In genomic region chr7:150686030-150686626, GRCh38 we compare ENCODE assay signal across 9 cellular contexts. TPM values are rescaled to one million over a fixed set of nuclear protein-coding genes. Genes with fewer than 3 reads are reported as not detected.
DNase-seq lines count a peak whose midpoint lies in the region; TF ChIP-seq lines count a peak whose summit lies in the region.
"Had no signal": no experiment of that assay in that cellular context is flagged by ENCODE, and none has a peak within 500 bp of the region (broad histone marks: within the 10 kb centered on the region; RNA-seq: fewer than 3 reads in every experiment).

No MANE protein-coding gene starts in this region.

- peak overlapping the region; percentile 98 for H3K27ac Mint-ChIP-seq in activated CD4-positive, alpha-beta T cell treated with anti-CD3 and anti-CD28 coated beads, Interleukin-2, amount 10 ng/mL, durations not matched to agents 7 days and 5 days
- H3K27ac Mint-ChIP-seq in glutamatergic neuron (ENCODE audit: unreplicated experiment), result no peak overlapping the region

- POLR2A ChIA-PET in activated CD4-positive, alpha-beta T cell treated with anti-CD3 and anti-CD28 coated beads, Interleukin-2, amount 10 ng/mL, durations not matched to agents 7 days and 5 days (lab: Charles Lee), result interaction anchor here (0.6 to 2.2 kb wide), 9 partner anchors 9 to 237 kb away, joined by 3 to 8 read pairs (median 3); partner anchors contain the start of genes GIMAP1, GIMAP6 and GIMAP8
- POLR2A ChIA-PET in RWPE1 (lab: Yijun Ruan, JAX; ENCODE audit: low non-redundant PET), result no interaction called here

- no peaks in the 10 kb centered on the region for H3K9me3 ChIP-seq in neutrophil

- peaks cover 46% of the 10 kb centered on the region for H3K9me3 Mint-ChIP-seq in activated CD4-positive, alpha-beta T cell treated with anti-CD3 and anti-CD28 coated beads, Interleukin-2, amount 10 ng/mL, durations not matched to agents 7 days and 5 days
- no peaks in the 10 kb centered on the region for H3K9me3 Mint-ChIP-seq in glutamatergic neuron (ENCODE audit: unreplicated experiment)

- peak overlapping the region; percentile 95 for H3K4me3 Mint-ChIP-seq in activated CD4-positive, alpha-beta T cell treated with anti-CD3 and anti-CD28 coated beads, Interleukin-2, amount 10 ng/mL, durations not matched to agents 7 days and 5 days
- no peak overlapping the region for H3K4me3 Mint-ChIP-seq in glutamatergic neuron (ENCODE audit: unreplicated experiment)

- TF ChIP-seq CTCF in coronary artery (IDR thresholded peaks at IDR 0.05), result no peak
- TF ChIP-seq CTCF in neutrophil (IDR thresholded peaks at IDR 0.05), result no peak
- TF ChIP-seq CTCF in glutamatergic neuron (IDR thresholded peaks at IDR 0.05; ENCODE audit: partially characterized antibody, unreplicated experiment), result no peak
- TF ChIP-seq CTCF in RWPE1 (conservative IDR thresholded peaks at IDR 0.05; ENCODE audit: low read depth), result no peak

- peak; percentile 35 for DNase-seq in activated CD4-positive, alpha-beta T cell treated with anti-CD3 and anti-CD28 coated beads, Interleukin-2, amount 10 ng/mL, durations not matched to agents 7 days and 5 days
- no peak for DNase-seq in activated CD4-positive, alpha-beta T cell treated with anti-CD3 and anti-CD28 coated beads for 48 hours
- no peak for DNase-seq in Jurkat, Clone E6-1 (ENCODE audit: low read depth, low spot score)
- DNase-seq in coronary artery (ENCODE audit: low spot score) (no peak), glutamatergic neuron (no peak), RWPE1 (ENCODE audit: low spot score) (no peak)
- no peak for DNase-seq in activated CD4-positive, CD25-positive, alpha-beta regulatory T cell treated with anti-CD3 and anti-CD28 coated beads, Interleukin-2, amount 50 U/mL, for 72 hours

- peaks cover 86% of the 10 kb centered on the region for H3K36me3 Mint-ChIP-seq in activated CD4-positive, alpha-beta T cell treated with anti-CD3 and anti-CD28 coated beads, Interleukin-2, amount 10 ng/mL, durations not matched to agents 7 days and 5 days (ENCODE audit: low read depth)
- no peaks in the 10 kb centered on the region for H3K36me3 Mint-ChIP-seq in glutamatergic neuron (ENCODE audit: unreplicated experiment)

- no peaks in the 10 kb centered on the region for H3K27me3 Mint-ChIP-seq in activated CD4-positive, alpha-beta T cell treated with anti-CD3 and anti-CD28 coated beads, Interleukin-2, amount 10 ng/mL, durations not matched to agents 7 days and 5 days
- H3K27me3 Mint-ChIP-seq in glutamatergic neuron (ENCODE audit: unreplicated experiment), result no peaks in the 10 kb centered on the region

- peaks cover 9% of the 10 kb centered on the region for H3K36me3 ChIP-seq in neutrophil

- peak overlapping the region; percentile 51 to 63 for H3K27ac ChIP-seq in coronary artery
- H3K27ac ChIP-seq in neutrophil, result peak overlapping the region; percentile 70
- H3K27ac ChIP-seq in RWPE1, result no peak overlapping the region

- H3K4me1 Mint-ChIP-seq in activated CD4-positive, alpha-beta T cell treated with anti-CD3 and anti-CD28 coated beads, Interleukin-2, amount 10 ng/mL, durations not matched to agents 7 days and 5 days, result peaks cover 77% of the 10 kb centered on the region
- H3K4me1 Mint-ChIP-seq in glutamatergic neuron (ENCODE audit: low read depth, unreplicated experiment), result no peaks in the 10 kb centered on the region

- H3K4me1 ChIP-seq in neutrophil (ENCODE audit: control insufficient read depth in 1 of 2, insufficient read depth in 1 of 2, low read depth in 1 of 2, low read length in 1 of 2), result peaks cover 16 to 24% of the 10 kb centered on the region in 2 experiments

- CTCF ChIA-PET in activated CD4-positive, alpha-beta T cell treated with anti-CD3 and anti-CD28 coated beads, Interleukin-2, amount 10 ng/mL, durations not matched to agents 7 days and 5 days (lab: Charles Lee), result interaction anchor here (0.6 to 1.6 kb wide), 7 partner anchors 25 to 260 kb away, joined by 3 to 5 read pairs (median 4); partner anchors contain the start of genes GIMAP1 and GIMAP4
- CTCF ChIA-PET in RWPE1 (lab: Yijun Ruan, JAX), result interaction anchor here (0.6 kb wide), 1 partner anchor 165 kb away, joined by 4 read pairs; no protein-coding TSS in a partner anchor

- peak overlapping the region; percentile 76 for H3K4me3 ChIP-seq in Jurkat, Clone E6-1 (ENCODE audit: low read length)
- H3K4me3 ChIP-seq in coronary artery (peak overlapping the region; percentile 56), neutrophil (ENCODE audit: low read depth in 1 of 2, low read length in 1 of 2) (peak overlapping the region; percentile 61 to 80)

- H3K27me3 ChIP-seq in neutrophil, result no peaks in the 10 kb centered on the region

RNA-seq across cellular contexts. Expression of gene GIMAP2, which starts 0.6 kb away (rescaled TPM):
- total RNA-seq in activated CD4-positive, alpha-beta T cell treated with anti-CD3 and anti-CD28 coated beads, Interleukin-2, amount 10 ng/mL, durations not matched to agents 7 days and 5 days, result 100 to 1,000 TPM in 1 of 2 experiments, 10 to 100 TPM in 1; 97.7 to 102 TPM
- polyA plus RNA-seq in Jurkat, Clone E6-1 (2012; ENCODE audit: insufficient read depth, insufficient read length), result 57.2 TPM
- not detected for total RNA-seq in glutamatergic neuron (ENCODE audit: unreplicated experiment)

RNA-seq across cellular contexts. Expression of gene GIMAP1, which starts 30.3 kb away (rescaled TPM):
- total RNA-seq in activated CD4-positive, alpha-beta T cell treated with anti-CD3 and anti-CD28 coated beads, Interleukin-2, amount 10 ng/mL, durations not matched to agents 7 days and 5 days, result 10 to 100 TPM; 18.1 to 19.6 TPM
- polyA plus RNA-seq in Jurkat, Clone E6-1 (2012; ENCODE audit: insufficient read depth, insufficient read length), result 11.6 TPM
- not detected for total RNA-seq in glutamatergic neuron (ENCODE audit: unreplicated experiment)
- polyA plus RNA-seq: BJ had no signal

RNA-seq across cellular contexts. Expression of gene GIMAP5, which starts 51.1 kb away (rescaled TPM):
- total RNA-seq in activated CD4-positive, alpha-beta T cell treated with anti-CD3 and anti-CD28 coated beads, Interleukin-2, amount 10 ng/mL, durations not matched to agents 7 days and 5 days, result 100 to 1,000 TPM; 111 to 149 TPM
- 54.4 TPM for polyA plus RNA-seq in Jurkat, Clone E6-1 (2012; ENCODE audit: insufficient read depth, insufficient read length)
- not detected for total RNA-seq in glutamatergic neuron (ENCODE audit: unreplicated experiment)
- polyA plus RNA-seq: BJ had no signal

RNA-seq across cellular contexts. Expression of gene GIMAP6, which starts 53.9 kb away (rescaled TPM):
- total RNA-seq in activated CD4-positive, alpha-beta T cell treated with anti-CD3 and anti-CD28 coated beads, Interleukin-2, amount 10 ng/mL, durations not matched to agents 7 days and 5 days, result 100 to 1,000 TPM; 105 to 109 TPM
- polyA plus RNA-seq in Jurkat, Clone E6-1 (2012; ENCODE audit: insufficient read depth, insufficient read length), result 26.1 TPM
- total RNA-seq in glutamatergic neuron (ENCODE audit: unreplicated experiment), result not detected
- polyA plus RNA-seq: BJ had no signal

Comparison
In these comparisons a context has a peak if more than half of its experiments do, and no peak if none do; other contexts are left out.
1. RNA of gene GIMAP2, which starts 0.6 kb away (total RNA-seq): 97.7 to 102 TPM in activated CD4-positive, alpha-beta T cell treated with anti-CD3 and anti-CD28 coated beads, Interleukin-2, amount 10 ng/mL, durations not matched to agents 7 days and 5 days; not detected in glutamatergic neuron (single experiment); every median in the first group is over 10 times any median in the second.
2. RNA of gene GIMAP1, which starts 30.3 kb away (total RNA-seq): 18.1 to 19.6 TPM in activated CD4-positive, alpha-beta T cell treated with anti-CD3 and anti-CD28 coated beads, Interleukin-2, amount 10 ng/mL, durations not matched to agents 7 days and 5 days; not detected in glutamatergic neuron (single experiment); every median in the first group is over 10 times any median in the second.
3. RNA of gene GIMAP5, which starts 51.1 kb away (total RNA-seq): 111 to 149 TPM in activated CD4-positive, alpha-beta T cell treated with anti-CD3 and anti-CD28 coated beads, Interleukin-2, amount 10 ng/mL, durations not matched to agents 7 days and 5 days; not detected in glutamatergic neuron (single experiment); every median in the first group is over 100 times any median in the second.
4. Peak in every context shown above with its lines, with median percentiles within 50 percentile points of each other: H3K4me3 ChIP-seq.